1 cellular context compared by ENCODE assay signal in the genomic region with DNA sequence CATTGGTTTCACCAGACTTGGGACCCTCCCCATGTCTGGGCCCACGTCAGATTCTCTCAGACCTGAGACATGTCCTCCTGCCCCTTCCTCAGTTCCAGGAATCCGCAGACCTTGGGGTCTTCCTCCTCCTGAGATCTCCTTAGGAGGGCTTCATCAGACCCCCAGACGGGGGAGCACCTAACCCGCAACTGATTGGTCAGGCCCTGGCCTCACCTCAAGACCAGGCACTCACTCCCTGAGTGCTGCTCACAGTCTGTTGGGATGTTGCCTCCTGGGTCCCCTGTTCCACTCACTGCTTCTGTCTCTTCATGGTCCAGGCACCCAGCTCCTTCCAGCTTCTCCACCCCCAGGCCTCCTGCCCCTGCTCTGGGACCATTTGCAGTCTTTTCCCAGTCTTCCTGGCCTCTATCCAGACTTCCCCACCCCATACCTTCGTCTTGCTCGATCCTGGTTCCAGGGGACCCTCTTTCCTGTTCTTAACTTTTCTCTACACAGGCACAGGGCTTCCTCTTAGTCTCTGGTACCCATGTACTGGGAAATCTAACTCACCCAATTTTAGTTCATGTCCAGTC.
TF ChIP-seq lines count a peak whose summit lies in the region.

No MANE protein-coding gene starts in this region.

TF ChIP-seq in HCT116, 20 proteins besides CTCF, POLR2A, EP300 and RAD21:
- TF ChIP-seq, protein P1, sequence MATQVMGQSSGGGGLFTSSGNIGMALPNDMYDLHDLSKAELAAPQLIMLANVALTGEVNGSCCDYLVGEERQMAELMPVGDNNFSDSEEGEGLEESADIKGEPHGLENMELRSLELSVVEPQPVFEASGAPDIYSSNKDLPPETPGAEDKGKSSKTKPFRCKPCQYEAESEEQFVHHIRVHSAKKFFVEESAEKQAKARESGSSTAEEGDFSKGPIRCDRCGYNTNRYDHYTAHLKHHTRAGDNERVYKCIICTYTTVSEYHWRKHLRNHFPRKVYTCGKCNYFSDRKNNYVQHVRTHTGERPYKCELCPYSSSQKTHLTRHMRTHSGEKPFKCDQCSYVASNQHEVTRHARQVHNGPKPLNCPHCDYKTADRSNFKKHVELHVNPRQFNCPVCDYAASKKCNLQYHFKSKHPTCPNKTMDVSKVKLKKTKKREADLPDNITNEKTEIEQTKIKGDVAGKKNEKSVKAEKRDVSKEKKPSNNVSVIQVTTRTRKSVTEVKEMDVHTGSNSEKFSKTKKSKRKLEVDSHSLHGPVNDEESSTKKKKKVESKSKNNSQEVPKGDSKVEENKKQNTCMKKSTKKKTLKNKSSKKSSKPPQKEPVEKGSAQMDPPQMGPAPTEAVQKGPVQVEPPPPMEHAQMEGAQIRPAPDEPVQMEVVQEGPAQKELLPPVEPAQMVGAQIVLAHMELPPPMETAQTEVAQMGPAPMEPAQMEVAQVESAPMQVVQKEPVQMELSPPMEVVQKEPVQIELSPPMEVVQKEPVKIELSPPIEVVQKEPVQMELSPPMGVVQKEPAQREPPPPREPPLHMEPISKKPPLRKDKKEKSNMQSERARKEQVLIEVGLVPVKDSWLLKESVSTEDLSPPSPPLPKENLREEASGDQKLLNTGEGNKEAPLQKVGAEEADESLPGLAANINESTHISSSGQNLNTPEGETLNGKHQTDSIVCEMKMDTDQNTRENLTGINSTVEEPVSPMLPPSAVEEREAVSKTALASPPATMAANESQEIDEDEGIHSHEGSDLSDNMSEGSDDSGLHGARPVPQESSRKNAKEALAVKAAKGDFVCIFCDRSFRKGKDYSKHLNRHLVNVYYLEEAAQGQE (IDR thresholded peaks at IDR 0.05; ENCODE audit: low read depth): no peak
- TF ChIP-seq, protein P2, sequence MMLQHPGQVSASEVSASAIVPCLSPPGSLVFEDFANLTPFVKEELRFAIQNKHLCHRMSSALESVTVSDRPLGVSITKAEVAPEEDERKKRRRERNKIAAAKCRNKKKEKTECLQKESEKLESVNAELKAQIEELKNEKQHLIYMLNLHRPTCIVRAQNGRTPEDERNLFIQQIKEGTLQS (IDR thresholded peaks at IDR 0.05): no peak
- TF ChIP-seq, protein P3, sequence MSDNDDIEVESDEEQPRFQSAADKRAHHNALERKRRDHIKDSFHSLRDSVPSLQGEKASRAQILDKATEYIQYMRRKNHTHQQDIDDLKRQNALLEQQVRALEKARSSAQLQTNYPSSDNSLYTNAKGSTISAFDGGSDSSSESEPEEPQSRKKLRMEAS (IDR thresholded peaks at IDR 0.05): no peak
- TF ChIP-seq CBX3 (IDR thresholded peaks at IDR 0.05; ENCODE audit: low read depth): no peak
- TF ChIP-seq SP1 (IDR thresholded peaks at IDR 0.05; ENCODE audit: low read depth): no peak
- TF ChIP-seq EZH2 (IDR thresholded peaks at IDR 0.05): no peak
- TF ChIP-seq JUND (IDR thresholded peaks at IDR 0.05): no peak
- no peak for TF ChIP-seq EZH2phosphoT487 (IDR thresholded peaks at IDR 0.05; ENCODE audit: borderline replicate concordance)
- TF ChIP-seq, protein P4, sequence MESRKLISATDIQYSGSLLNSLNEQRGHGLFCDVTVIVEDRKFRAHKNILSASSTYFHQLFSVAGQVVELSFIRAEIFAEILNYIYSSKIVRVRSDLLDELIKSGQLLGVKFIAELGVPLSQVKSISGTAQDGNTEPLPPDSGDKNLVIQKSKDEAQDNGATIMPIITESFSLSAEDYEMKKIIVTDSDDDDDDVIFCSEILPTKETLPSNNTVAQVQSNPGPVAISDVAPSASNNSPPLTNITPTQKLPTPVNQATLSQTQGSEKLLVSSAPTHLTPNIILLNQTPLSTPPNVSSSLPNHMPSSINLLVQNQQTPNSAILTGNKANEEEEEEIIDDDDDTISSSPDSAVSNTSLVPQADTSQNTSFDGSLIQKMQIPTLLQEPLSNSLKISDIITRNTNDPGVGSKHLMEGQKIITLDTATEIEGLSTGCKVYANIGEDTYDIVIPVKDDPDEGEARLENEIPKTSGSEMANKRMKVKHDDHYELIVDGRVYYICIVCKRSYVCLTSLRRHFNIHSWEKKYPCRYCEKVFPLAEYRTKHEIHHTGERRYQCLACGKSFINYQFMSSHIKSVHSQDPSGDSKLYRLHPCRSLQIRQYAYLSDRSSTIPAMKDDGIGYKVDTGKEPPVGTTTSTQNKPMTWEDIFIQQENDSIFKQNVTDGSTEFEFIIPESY (IDR thresholded peaks at IDR 0.05; ENCODE audit: extremely low read depth, insufficient replicate concordance, low read length): no peak
- TF ChIP-seq YY1 (IDR thresholded peaks at IDR 0.05; ENCODE audit: extremely low read depth, insufficient replicate concordance, low read depth, low read length): no peak
- no peak for TF ChIP-seq ELF1 (IDR thresholded peaks at IDR 0.05; ENCODE audit: borderline replicate concordance, low read depth)
- TF ChIP-seq EGR1 (IDR thresholded peaks at IDR 0.05; ENCODE audit: low read depth): no peak
- no peak for TF ChIP-seq TCF7L2 (IDR thresholded peaks at IDR 0.05; ENCODE audit: borderline replicate concordance, extremely low read depth, insufficient read depth, insufficient read length)
- no peak for TF ChIP-seq FOSL1 (IDR thresholded peaks at IDR 0.05; ENCODE audit: low read depth)
- TF ChIP-seq ZFX (IDR thresholded peaks at IDR 0.05): no peak
- no peak for TF ChIP-seq SRF (IDR thresholded peaks at IDR 0.05; ENCODE audit: low read depth)
- no peak for TF ChIP-seq ZNF274 (IDR thresholded peaks at IDR 0.05; ENCODE audit: low read depth, low read length)
